ENCODE assay signal across 8 cellular contexts in the genomic region with DNA sequence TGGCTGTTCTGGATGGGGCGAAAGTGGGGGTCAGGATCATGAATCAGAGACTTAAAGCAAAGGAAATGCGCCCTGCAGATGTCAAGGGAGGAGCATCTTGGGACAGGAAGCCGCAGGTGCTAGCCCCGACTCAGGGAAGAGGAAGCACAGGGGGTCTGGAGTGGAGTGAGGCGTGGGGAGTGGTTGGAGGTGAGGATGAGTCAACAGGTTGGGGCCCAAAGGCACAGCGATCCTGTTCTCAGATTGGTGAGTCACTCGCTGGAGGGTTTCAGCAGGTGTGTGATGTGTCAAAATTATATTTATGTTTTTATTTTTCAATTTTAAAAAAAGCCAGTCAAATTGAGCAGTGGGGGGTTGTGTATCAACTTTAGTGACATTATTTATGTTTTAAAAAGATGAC. TPM values are rescaled to one million over a fixed set of nuclear protein-coding genes. Genes with fewer than 3 reads are reported as not detected.
DNase-seq lines count a peak whose midpoint lies in the region; ATAC-seq, FAIRE-seq and TF ChIP-seq lines count a peak whose summit lies in the region.

No MANE protein-coding gene starts in this region.

- H3K9me3 Mint-ChIP-seq in activated B cell treated with CpG ODN at 0.5 μM for 24 hours, result no peaks in the 10 kb centered on the region

- DNase-seq in activated B cell treated with CpG ODN at 0.5 μM for 24 hours (no peak), mammary epithelial cell (peak; percentile 76), frontal cortex (ENCODE audit: low spot score in 2 of 2) (no peak), substantia nigra (lab: John Stamatoyannopoulos, UW) (no peak), DMS 273 treated with DMSO at 0.1 percent for 48 hours (lab: John Stamatoyannopoulos, UW) (no peak), globus pallidus (ENCODE audit: low spot score) (no peak)
- peak; percentile 24 for DNase-seq in stimulated activated CD8-positive, alpha-beta memory T cell treated with anti-CD3 and anti-CD28 coated beads, Interleukin-12 subunit alpha, Interleukin-12 subunit beta, amount 100 ng/mL, for 24 hours (ENCODE audit: extremely low read depth)

- no peaks in the 10 kb centered on the region for H3K36me3 ChIP-seq in mammary epithelial cell (ENCODE audit: insufficient read depth, low read length)

- POLR2A ChIA-PET in activated B cell treated with CpG ODN at 0.5 μM for 24 hours (lab: Charles Lee), result no interaction called here

- in situ Hi-C loops in mammary epithelial cell (cut with MboI; ENCODE audit: low sequenced_read_pairs in 2 of 2), result no loop called here

- H3K9ac ChIP-seq in mammary epithelial cell (ENCODE audit: insufficient read depth, low read length), result no peak overlapping the region

- H3K4me3 ChIP-seq in mammary epithelial cell (replicated peaks in 1 of 3; ENCODE audit: insufficient read depth in 1 of 3, low read depth in 2 of 3, low read length in 3 of 3), result no peak overlapping the region

- H3K27me3 Mint-ChIP-seq in activated B cell treated with CpG ODN at 0.5 μM for 24 hours, result no peaks in the 10 kb centered on the region

- H3K9me3 ChIP-seq in mammary epithelial cell (replicated peaks; ENCODE audit: insufficient read depth, low read length), result no peaks in the 10 kb centered on the region

- H3K4me2 ChIP-seq in mammary epithelial cell (ENCODE audit: insufficient read depth, low read depth, low read length), result peak overlapping the region; percentile 3

- TF ChIP-seq CTCF in activated B cell treated with CpG ODN at 0.5 μM for 24 hours (IDR thresholded peaks at IDR 0.05), result no peak
- no peak for TF ChIP-seq CTCF in mammary epithelial cell (conservative IDR thresholded peaks at IDR 0.05 in 1 of 2, IDR thresholded peaks at IDR 0.05 in 1 of 2; ENCODE audit: extremely low read depth in 1 of 2, insufficient read depth in 1 of 2, low read depth in 1 of 2, low read length in 2 of 2)

- dilution Hi-C loops in mammary epithelial cell (cut with HindIII; ENCODE audit: low sequenced_read_pairs), result no loop called here

- peaks cover 7% of the 10 kb centered on the region for H3K4me1 ChIP-seq in mammary epithelial cell (ENCODE audit: insufficient read depth, low read length)

- H3K27ac Mint-ChIP-seq in activated B cell treated with CpG ODN at 0.5 μM for 24 hours, result no peak overlapping the region

- no peak overlapping the region for H2AFZ ChIP-seq in mammary epithelial cell (ENCODE audit: low read depth, low read length)

- H3K36me3 Mint-ChIP-seq in activated B cell treated with CpG ODN at 0.5 μM for 24 hours (ENCODE audit: low read depth), result no peaks in the 10 kb centered on the region

- WGBS in mammary epithelial cell (ENCODE audit: low coverage, missing lambda C conversion rate), result 45% methylated on average over 7 of the region's 7 CpGs

- H3K27ac ChIP-seq in mammary epithelial cell (ENCODE audit: insufficient read depth, low read depth, low read length) (no peak overlapping the region), substantia nigra (ENCODE audit: low read depth, low read length, poor library complexity, severe bottlenecking) (no peak overlapping the region)

- intact Hi-C loops in activated B cell treated with CpG ODN at 0.5 μM for 24 hours (cut with micrococcal nuclease) (no loop called here), mammary epithelial cell (cut with micrococcal nuclease) (no loop called here)

- no TSS peak for BruUV-seq in mammary epithelial cell (replicated peaks; lab: Mats Ljungman, UMichigan)

- H3K27me3 ChIP-seq in mammary epithelial cell (ENCODE audit: insufficient read depth, low read length), result no peaks in the 10 kb centered on the region

- H4K20me1 ChIP-seq in mammary epithelial cell (ENCODE audit: insufficient read depth, low read length), result no peaks in the 10 kb centered on the region

- no peaks in the 10 kb centered on the region for H3K79me2 ChIP-seq in mammary epithelial cell (ENCODE audit: insufficient read depth, low read length)

- CTCF ChIA-PET in activated B cell treated with CpG ODN at 0.5 μM for 24 hours (lab: Charles Lee) (no interaction called here), mammary epithelial cell (lab: Charles Lee; ENCODE audit: low non-redundant PET) (no interaction called here)

- peaks cover 13% of the 10 kb centered on the region for H3K4me1 Mint-ChIP-seq in activated B cell treated with CpG ODN at 0.5 μM for 24 hours

- no peak overlapping the region for H3K4me3 Mint-ChIP-seq in activated B cell treated with CpG ODN at 0.5 μM for 24 hours

- ATAC-seq in HG02610 (IDR thresholded peaks at IDR 0.05; ENCODE audit: unreplicated experiment) (peak; percentile 54), activated B cell treated with CpG ODN at 0.5 μM for 24 hours (ENCODE audit: low read depth) (peak; percentile 95)

- no peak for FAIRE-seq in frontal cortex (lab: Jason Lieb, UNC)

RNA-seq across cellular contexts. Expression of a gene that starts 19.0 kb away (rescaled TPM):
- 0.11 and 0.20 TPM in 2 replicates for total RNA-seq in activated B cell treated with CpG ODN at 0.5 μM for 24 hours
- total RNA-seq in mammary epithelial cell, result not detected
- polyA plus RNA-seq in mammary epithelial cell, result 0.02 TPM
- not detected for polyA minus RNA-seq in mammary epithelial cell
- 2.9 TPM for total RNA-seq in frontal cortex

RNA-seq across cellular contexts. Expression of a gene that starts 59.0 kb away (rescaled TPM):
- total RNA-seq in activated B cell treated with CpG ODN at 0.5 μM for 24 hours, result 2,903 and 3,402 TPM in 2 replicates
- total RNA-seq in mammary epithelial cell, result 1,000 to 10,000 TPM; 1,172 to 2,003 TPM
- 4,560 TPM for polyA plus RNA-seq in mammary epithelial cell
- 1,685 TPM for polyA minus RNA-seq in mammary epithelial cell
- total RNA-seq in frontal cortex, result 792 TPM

Comparison
In these comparisons a context has a peak if more than half of its experiments do, and no peak if none do; other contexts are left out.
1. DNase-seq: peak in mammary epithelial cell (single experiment) and stimulated activated CD8-positive, alpha-beta memory T cell treated with anti-CD3 and anti-CD28 coated beads, Interleukin-12 subunit alpha, Interleukin-12 subunit beta, amount 100 ng/mL, for 24 hours (single experiment); none in activated B cell treated with CpG ODN at 0.5 μM for 24 hours (single experiment), frontal cortex (0 of 2), substantia nigra (0 of 49), DMS 273 treated with DMSO at 0.1 percent for 48 hours (single experiment) and globus pallidus (single experiment).